8 cellular contexts compared by ENCODE assay signal in genomic region chr17:72119963-72120877, GRCh38. TPM values are rescaled to one million over a fixed set of nuclear protein-coding genes. Genes with fewer than 3 reads are reported as not detected.
DNase-seq lines count a peak whose midpoint lies in the region; ATAC-seq and TF ChIP-seq lines count a peak whose summit lies in the region.

No MANE protein-coding gene starts in this region.

- H3K4me3 ChIP-seq in Caco-2 (ENCODE audit: low read depth, low read length) = peak overlapping the region; percentile 71
- H3K4me3 ChIP-seq in HFF-Myc (replicated peaks; ENCODE audit: low read depth, low read length) = peak overlapping the region; percentile 51
- H3K4me3 ChIP-seq in SK-N-SH (ENCODE audit: low read depth in 2 of 2, low read length in 1 of 2) = peak overlapping the region; percentile 74 to 82
- H3K4me3 ChIP-seq in trophoblast cell (ENCODE audit: low read depth, low read length) = peak overlapping the region; percentile 68
- no peak overlapping the region for H3K4me3 ChIP-seq in aorta (ENCODE audit: low read length in 2 of 2)

- intact Hi-C loops in Caco-2 (cut with micrococcal nuclease; ENCODE audit: unreplicated experiment) = loop anchor here (1.0 to 5.0 kb wide), 9 partner anchors 31 to 881 kb away; no protein-coding TSS in a partner anchor
- intact Hi-C loops in aorta (cut with DNase I) = loop anchor here (5.0 to 10.0 kb wide), 3 partner anchors 145 to 425 kb away; no protein-coding TSS in a partner anchor

- peak; percentile 7 to 9; a peak in 2 of 4 replicates for TF ChIP-seq EP300 in SK-N-SH (IDR thresholded peaks at IDR 0.05; ENCODE audit: borderline replicate concordance in 1 of 2, low read depth in 1 of 2, low read length in 1 of 2)

- peaks cover 22% of the 10 kb centered on the region for H4K20me1 ChIP-seq in SK-N-SH (ENCODE audit: insufficient read depth)

- CTCF ChIA-PET in Caco-2 (lab: Charles Lee) (interaction anchor here (0.6 to 1.5 kb wide), 7 partner anchors 32 to 647 kb away, joined by 3 to 10 read pairs (median 4); no protein-coding TSS in a partner anchor), SK-N-SH (lab: Yijun Ruan, JAX) (interaction anchor here (0.9 to 7.7 kb wide), 27 partner anchors 10 to 1483 kb away, joined by 3 to 69 read pairs (median 4); no protein-coding TSS in a partner anchor)

- H4K12ac ChIP-seq in trophoblast cell (ENCODE audit: low read depth, low read length) = no peak overlapping the region

- no peaks in the 10 kb centered on the region for H3K27me3 ChIP-seq in Caco-2 (replicated peaks; ENCODE audit: control insufficient read depth, insufficient read depth, low read length)
- no peaks in the 10 kb centered on the region for H3K27me3 ChIP-seq in SK-N-SH (ENCODE audit: insufficient read depth)
- peaks cover 16% of the 10 kb centered on the region for H3K27me3 ChIP-seq in foreskin keratinocyte
- peaks cover 9% of the 10 kb centered on the region for H3K27me3 ChIP-seq in trophoblast cell (ENCODE audit: insufficient read depth, low read length)
- H3K27me3 ChIP-seq in aorta (ENCODE audit: control insufficient read depth in 1 of 2, insufficient read depth in 2 of 2, low read length in 1 of 2) = no peaks in the 10 kb centered on the region

- no peak; the same call in 1 of the 2 replicates for TF ChIP-seq RAD21 in SK-N-SH (IDR thresholded peaks at IDR 0.05; ENCODE audit: low read length)

- no peak overlapping the region for H2BK5ac ChIP-seq in trophoblast cell (ENCODE audit: low read depth, low read length, poor library complexity)

- peaks cover 51% of the 10 kb centered on the region for H3K36me3 Mint-ChIP-seq in Caco-2 (ENCODE audit: insufficient read depth, unreplicated experiment)

- H2AK5ac ChIP-seq in trophoblast cell (ENCODE audit: low read length) = no peak overlapping the region

- peak overlapping the region; percentile 7 for H2BK120ac ChIP-seq in trophoblast cell (ENCODE audit: insufficient read depth, low read length, poor library complexity)

- H4K8ac ChIP-seq in trophoblast cell (ENCODE audit: low read depth, low read length) = no peak overlapping the region

- 3% methylated on average over 65 of the region's 65 CpGs for WGBS in SK-N-SH (ENCODE audit: low lambda C conversion rate)
- WGBS in trophoblast cell (ENCODE audit: extremely low coverage, insufficient coverage, insufficient read length) = no CpG with 5 or more reads among the region's 65 CpGs
- WGBS in aorta, 2 donors = 1 to 2% methylated on average over 63 to 65 of the region's 65 CpGs

- peak overlapping the region; percentile 38 for H4K91ac ChIP-seq in trophoblast cell (ENCODE audit: low read depth, low read length)

- H2AFZ ChIP-seq in SK-N-SH (ENCODE audit: low read depth) (peak overlapping the region; percentile 93), trophoblast cell (ENCODE audit: insufficient read depth, low read length, poor library complexity) (peak overlapping the region; percentile 4)

- H3K36me3 ChIP-seq in Caco-2 (ENCODE audit: control insufficient read depth, insufficient read depth, low read length) = peaks cover 1% of the 10 kb centered on the region; the same call in 1 of the 2 replicates
- peaks cover 8 to 19% of the 10 kb centered on the region in 2 experiments for H3K36me3 ChIP-seq in SK-N-SH (replicated peaks in 1 of 2; ENCODE audit: control insufficient read depth in 1 of 2, insufficient read depth in 2 of 2, low read length in 1 of 2)
- peaks cover 17 to 20% of the 10 kb centered on the region in 2 experiments for H3K36me3 ChIP-seq in trophoblast cell (ENCODE audit: control insufficient read depth in 1 of 2, insufficient read depth in 2 of 2, low read length in 2 of 2)
- no peaks in the 10 kb centered on the region for H3K36me3 ChIP-seq in aorta (ENCODE audit: control insufficient read depth in 1 of 2, insufficient read depth in 2 of 2, low read length in 1 of 2)

- peak overlapping the region; percentile 25 for H3K18ac ChIP-seq in trophoblast cell (ENCODE audit: low read length)

- TF ChIP-seq CTCF in Caco-2 (IDR thresholded peaks at IDR 0.05; ENCODE audit: insufficient read depth in 1 of 2, low read depth in 1 of 2, low read length in 1 of 2, severe bottlenecking in 1 of 2, unreplicated experiment in 1 of 2) (no peak), HFF-Myc (IDR thresholded peaks at IDR 0.05; ENCODE audit: low read depth, low read length, missing control alignments) (no peak), SK-N-SH (IDR thresholded peaks at IDR 0.05) (no peak), foreskin keratinocyte (conservative IDR thresholded peaks at IDR 0.05) (no peak)

- peak overlapping the region; percentile 24 for H3K4ac ChIP-seq in trophoblast cell (ENCODE audit: low read depth, low read length)

- peak overlapping the region; percentile 84 for H3K4me3 Mint-ChIP-seq in Caco-2 (ENCODE audit: unreplicated experiment)

- peaks cover 12% of the 10 kb centered on the region for H3K4me1 Mint-ChIP-seq in Caco-2 (ENCODE audit: low read depth, unreplicated experiment)

- peak overlapping the region; percentile 67 for H3K9ac ChIP-seq in SK-N-SH
- H3K9ac ChIP-seq in trophoblast cell (ENCODE audit: low read length) = peak overlapping the region; percentile 67

- BruUV-seq in Caco-2 (replicated peaks; lab: Mats Ljungman, UMichigan) = TSS peak; percentile 36

- DNase-seq in Caco-2 (peak; percentile 46 to 50), HFF-Myc (ENCODE audit: extremely low read depth, low read depth) (no peak), SK-N-SH (peak; percentile 79), foreskin keratinocyte (peak; percentile 72 to 83), trophoblast cell (no peak), aorta (no peak), NCI-H1048 (lab: John Stamatoyannopoulos, UW) (no peak)
- no peak for DNase-seq in stimulated activated naive CD4-positive, alpha-beta T cell treated with Interleukin-2 at 50 U/mL for 16 hours (lab: John Stamatoyannopoulos, UW)

- POLR2A ChIA-PET in Caco-2 (lab: Charles Lee) (interaction anchor here (0.6 to 1.3 kb wide), 16 partner anchors 9 to 644 kb away, joined by 3 to 10 read pairs (median 4); no protein-coding TSS in a partner anchor), SK-N-SH (lab: Yijun Ruan, JAX) (interaction anchor here (2.8 kb wide), 1 partner anchor 419 kb away, joined by 14 read pairs; no protein-coding TSS in a partner anchor)

- H3K27ac Mint-ChIP-seq in Caco-2 (ENCODE audit: unreplicated experiment) = peak overlapping the region; percentile 86

- H3K9me2 ChIP-seq in SK-N-SH = no peaks in the 10 kb centered on the region

- H3K27ac ChIP-seq in SK-N-SH (ENCODE audit: low read depth in 2 of 2, low read length in 1 of 2) (peak overlapping the region in 1 of 2 experiments; percentile 84; a peak in 2 of 4 replicates), foreskin keratinocyte (peak overlapping the region; percentile 78), trophoblast cell (ENCODE audit: low read depth, low read length) (no peak overlapping the region), aorta (ENCODE audit: low read depth in 1 of 2, low read length in 2 of 2) (no peak overlapping the region)

- ATAC-seq in foreskin keratinocyte (peak; percentile 41), aorta (ENCODE audit: low FRiP score) (no peak)

- H3K4me2 ChIP-seq in SK-N-SH (peak overlapping the region; percentile 82), trophoblast cell (ENCODE audit: low read length) (peak overlapping the region; percentile 81)

- H3K14ac ChIP-seq in trophoblast cell (ENCODE audit: low read length) = peak overlapping the region; percentile 15

- no peaks in the 10 kb centered on the region for H3K9me3 ChIP-seq in Caco-2
- H3K9me3 ChIP-seq in SK-N-SH = no peaks in the 10 kb centered on the region
- H3K9me3 ChIP-seq in trophoblast cell (ENCODE audit: insufficient read depth, low read depth, low read length) = no peaks in the 10 kb centered on the region
- no peaks in the 10 kb centered on the region for H3K9me3 ChIP-seq in aorta (ENCODE audit: control insufficient read depth, low read length)

- H3K27me3 Mint-ChIP-seq in Caco-2 (ENCODE audit: insufficient read depth, unreplicated experiment) = no peaks in the 10 kb centered on the region

- H3F3A ChIP-seq in SK-N-SH (replicated peaks; ENCODE audit: insufficient read depth) = peaks cover 23% of the 10 kb centered on the region

- peaks cover 35% of the 10 kb centered on the region for H3K79me1 ChIP-seq in trophoblast cell (ENCODE audit: low read length)

- no peaks in the 10 kb centered on the region for H3K9me3 Mint-ChIP-seq in Caco-2 (ENCODE audit: unreplicated experiment)

- no peak overlapping the region for H3K23ac ChIP-seq in trophoblast cell (ENCODE audit: low read length)

- H3K79me2 ChIP-seq in SK-N-SH (ENCODE audit: insufficient read depth) (peaks cover 44% of the 10 kb centered on the region), trophoblast cell (ENCODE audit: control insufficient read depth, insufficient read depth, low read length, poor library complexity) (peaks cover 18% of the 10 kb centered on the region)

- H3K4me1 ChIP-seq in Caco-2 (peaks cover 24% of the 10 kb centered on the region), SK-N-SH (ENCODE audit: control insufficient read depth in 1 of 2, insufficient read depth in 2 of 2, low read depth in 1 of 2, low read length in 1 of 2) (peaks cover 13 to 27% of the 10 kb centered on the region in 2 experiments; a peak in 3 of 4 replicates), foreskin keratinocyte (peaks cover 14% of the 10 kb centered on the region), trophoblast cell (ENCODE audit: control insufficient read depth in 1 of 2, insufficient read depth in 2 of 2, low read length in 2 of 2) (peaks cover 32 to 43% of the 10 kb centered on the region in 2 experiments), aorta (ENCODE audit: control insufficient read depth in 1 of 2, insufficient read depth in 2 of 2, low read length in 2 of 2) (no peaks in the 10 kb centered on the region)

- H2BK12ac ChIP-seq in trophoblast cell (ENCODE audit: low read length) = no peak overlapping the region

TF ChIP-seq in SK-N-SH, 30 proteins besides CTCF, POLR2A, EP300 and RAD21 (continues in another document):
- TF ChIP-seq FOSL2 (IDR thresholded peaks at IDR 0.05; ENCODE audit: borderline replicate concordance, low read depth) = peak; percentile 2; the same call in 1 of the 2 replicates
- TF ChIP-seq CHD2 (IDR thresholded peaks at IDR 0.05; ENCODE audit: low read length, partially characterized antibody) = peak; percentile 39
- 0 out of 2 replicates have a peak, but pooled peaks have one; percentile 0 for TF ChIP-seq FOXM1 (IDR thresholded peaks at IDR 0.05; ENCODE audit: low read depth)
- TF ChIP-seq JUND (IDR thresholded peaks at IDR 0.05) = no peak
- TF ChIP-seq, protein P1, sequence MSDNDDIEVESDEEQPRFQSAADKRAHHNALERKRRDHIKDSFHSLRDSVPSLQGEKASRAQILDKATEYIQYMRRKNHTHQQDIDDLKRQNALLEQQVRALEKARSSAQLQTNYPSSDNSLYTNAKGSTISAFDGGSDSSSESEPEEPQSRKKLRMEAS (IDR thresholded peaks at IDR 0.05; ENCODE audit: low read depth) = peak; percentile 84

RNA-seq across cellular contexts. Expression of gene SOX9, which starts 0.6 kb away (rescaled TPM):
- 46.2 and 51.5 TPM in 2 replicates for total RNA-seq in Caco-2 (2022)
- 20.2 and 35.3 TPM in 2 replicates for polyA plus RNA-seq in SK-N-SH (2012; rRNA removed)
- 22.4 and 23.4 TPM in 2 replicates for polyA plus RNA-seq in SK-N-SH (2012; cell fraction: cytosol; rRNA removed)
- polyA plus RNA-seq in SK-N-SH (2012; cell fraction: nucleus; rRNA removed) = 66.1 and 69.3 TPM in 2 replicates
- 50.5 and 66.3 TPM in 2 replicates for total RNA-seq in foreskin keratinocyte
- polyA plus RNA-seq in foreskin keratinocyte = 24.9 and 29.1 TPM in 2 replicates
- polyA plus RNA-seq in trophoblast cell (2013) = 34.9 and 36.2 TPM in 2 replicates
- total RNA-seq in aorta = 1 to 10 TPM; 3.8 to 4.7 TPM
- polyA plus RNA-seq in aorta = 1 to 10 TPM; 1.5 to 3.3 TPM

Comparison
In these comparisons a context has a peak if more than half of its experiments do, and no peak if none do; other contexts are left out.
1. DNase-seq: peak in Caco-2 (2 of 2), SK-N-SH (single experiment) and foreskin keratinocyte (2 of 2); none in HFF-Myc (single experiment), trophoblast cell (0 of 2), stimulated activated naive CD4-positive, alpha-beta T cell treated with Interleukin-2 at 50 U/mL for 16 hours (single experiment), aorta (0 of 2) and NCI-H1048 (single experiment).
2. H3K4me3 ChIP-seq: peak in Caco-2 (single experiment), HFF-Myc (single experiment), SK-N-SH (2 of 2) and trophoblast cell (single experiment); none in aorta (0 of 2).